Comparison of ENCODE assay signal across 18 cellular contexts in the genomic region with DNA sequence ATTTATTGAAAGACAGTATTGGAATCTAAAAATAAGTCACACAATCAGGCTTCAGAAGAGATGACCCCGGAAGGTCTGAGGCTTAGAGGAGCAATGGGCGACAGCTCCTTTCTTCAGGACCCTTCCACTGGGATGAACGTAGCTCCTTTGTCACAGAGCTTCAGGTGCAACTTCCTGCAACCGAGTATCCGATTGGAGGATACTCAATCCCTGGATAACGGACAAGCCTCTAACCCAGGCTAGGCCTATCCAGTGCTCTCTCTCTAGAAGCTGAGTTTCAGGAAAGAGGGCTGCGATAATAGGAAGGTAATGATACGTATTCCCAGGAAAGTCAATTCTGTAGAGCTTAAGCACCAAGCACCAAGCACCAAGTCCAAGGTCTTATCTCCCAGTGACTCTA.
"Had no signal": no experiment of that assay in that cellular context is flagged by ENCODE, and none has a peak within 500 bp of the region (broad histone marks: within the 10 kb centered on the region; RNA-seq: fewer than 3 reads in every experiment).

No MANE protein-coding gene starts in this region.

- H3K27ac ChIP-seq: RWPE1 had no signal

- DNase-seq: KBM-7; MV-4-11; NCI-H1048; NCI-H1105; NCI-H1417; NCI-H1436 treated with DMSO at 0.1 percent for 48 hours; NCI-H1694; NCI-H187 treated with DMSO at 0.1 percent for 48 hours; NCI-H2029 treated with DMSO at 0.1 percent for 48 hours; NCI-H2171 treated with DMSO at 0.1 percent for 48 hours; NCI-H524 treated with DMSO at 0.1 percent for 48 hours; NCI-H69; NCI-H774; NK-92 treated with Interleukin-12 subunit alpha and Interleukin-12 subunit beta, amount 100 ng/mL, for 24 hours; PC-3; SHP77; SK-N-SH had no signal

- H3K9me3 ChIP-seq: SK-N-SH had no signal
